9 cellular contexts compared by ENCODE assay signal in genomic region chr6:82040405-82041221, GRCh38.
A peak's percentile ranks its signal among the peaks of the same experiment; 100 is the strongest.
DNase-seq lines count a peak whose midpoint lies in the region; ATAC-seq, FAIRE-seq and TF ChIP-seq lines count a peak whose summit lies in the region.
"Had no signal": no experiment of that assay in that cellular context is flagged by ENCODE, and none has a peak within 500 bp of the region (broad histone marks: within the 10 kb centered on the region; RNA-seq: fewer than 3 reads in every experiment).

No MANE protein-coding gene starts in this region.

- no peak overlapping the region for H3K27ac ChIP-seq in CD8-positive, alpha-beta T cell (ENCODE audit: low read depth, low read length)
- H3K27ac ChIP-seq in GM12878 (ENCODE audit: control insufficient read depth, insufficient read depth) = no peak overlapping the region

- no peaks in the 10 kb centered on the region for H3K79me2 ChIP-seq in GM12878 (ENCODE audit: control insufficient read depth, insufficient read depth, low read length)

- RAD21 ChIA-PET in GM12878 (lab: Charles Lee; ENCODE audit: unreplicated experiment) = interaction anchor here (0.6 to 2.7 kb wide), 22 partner anchors 17 to 1435 kb away, joined by 3 to 15 read pairs (median 4); partner anchors contain the start of gene TENT5A

- SMC1A ChIA-PET in GM12878 (lab: Charles Lee; ENCODE audit: uncharacterized antibody, unreplicated experiment) = interaction anchor here (0.7 to 1.9 kb wide), 20 partner anchors 23 to 1827 kb away, joined by 3 to 10 read pairs (median 3); no protein-coding TSS in a partner anchor

- H3K27me3 Mint-ChIP-seq in CD8-positive, alpha-beta T cell (ENCODE audit: low read depth) = no peaks in the 10 kb centered on the region

- no peak overlapping the region for H2AFZ ChIP-seq in GM12878 (ENCODE audit: control insufficient read depth, low read depth, low read length)

- no peaks in the 10 kb centered on the region for H3K27me3 ChIP-seq in CD8-positive, alpha-beta T cell (ENCODE audit: insufficient read depth, low read length)
- no peaks in the 10 kb centered on the region for H3K27me3 ChIP-seq in GM12878 (replicated peaks in 1 of 2; ENCODE audit: control insufficient read depth in 2 of 2, insufficient read depth in 2 of 2, low read length in 1 of 2)

- no peak overlapping the region for H3K4me3 Mint-ChIP-seq in CD8-positive, alpha-beta T cell
- H3K4me3 Mint-ChIP-seq: activated B cell treated with CpG ODN at 0.5 μM for 24 hours had no signal

- TF ChIP-seq POLR2A in GM12878 (IDR thresholded peaks at IDR 0.05; ENCODE audit: low read depth, low read length) = no peak

- whole genome bisulfite sequencing in GM12878 (ENCODE audit: insufficient coverage, insufficient replicate concordance, low lambda C conversion rate, missing lambda C conversion rate) = 0% methylated on average over 4 of the region's 4 CpGs

- POLR2A ChIA-PET in CD8-positive, alpha-beta T cell (lab: Charles Lee) = no interaction called here
- POLR2A ChIA-PET in GM12878 (lab: Charles Lee) = no interaction called here

- no peaks in the 10 kb centered on the region for H3K9me3 Mint-ChIP-seq in CD8-positive, alpha-beta T cell
- H3K9me3 Mint-ChIP-seq: activated B cell treated with CpG ODN at 0.5 μM for 24 hours had no signal

- H3K9me3 ChIP-seq in CD8-positive, alpha-beta T cell (ENCODE audit: low read length) = no peaks in the 10 kb centered on the region
- no peaks in the 10 kb centered on the region for H3K9me3 ChIP-seq in GM12878 (replicated peaks; ENCODE audit: control insufficient read depth, insufficient read depth, low read length)

- H3K4me3 ChIP-seq in CD8-positive, alpha-beta T cell (ENCODE audit: low read depth, low read length) = no peak overlapping the region
- H3K4me3 ChIP-seq in GM12878 = no peak overlapping the region

- no peaks in the 10 kb centered on the region for H3K36me3 ChIP-seq in CD8-positive, alpha-beta T cell (ENCODE audit: insufficient read depth, low read length)
- no peaks in the 10 kb centered on the region for H3K36me3 ChIP-seq in GM12878 (ENCODE audit: control insufficient read depth in 2 of 2, insufficient read depth in 2 of 2, low read length in 1 of 2)

- H3K36me3 Mint-ChIP-seq in CD8-positive, alpha-beta T cell = no peaks in the 10 kb centered on the region

- no peak for DNase-seq in CD8-positive, alpha-beta T cell
- peak; percentile 54 for DNase-seq in NCI-H2171 treated with DMSO at 0.1 percent for 48 hours (lab: John Stamatoyannopoulos, UW)
- peak; percentile 7 for DNase-seq in GM12878 (ENCODE audit: low read depth, low spot score)
- DNase-seq in iris pigment epithelial cell (ENCODE audit: low read depth) = peak; percentile 59
- DNase-seq in superior temporal gyrus (ENCODE audit: extremely low spot score) = peak; percentile 84
- DNase-seq: activated B cell treated with CpG ODN at 0.5 μM for 24 hours had no signal

- H3K27ac Mint-ChIP-seq in CD8-positive, alpha-beta T cell = no peak overlapping the region
- H3K27ac Mint-ChIP-seq: activated B cell treated with CpG ODN at 0.5 μM for 24 hours had no signal

- no peaks in the 10 kb centered on the region for H3K4me1 ChIP-seq in CD8-positive, alpha-beta T cell (ENCODE audit: insufficient read depth, low read length)
- H3K4me1 ChIP-seq in GM12878 (ENCODE audit: control insufficient read depth, insufficient read depth, low read length) = no peaks in the 10 kb centered on the region

- in situ Hi-C loops in GM12878 (cut with MboI) = no loop called here

- BruUV-seq in GM12878 (replicated peaks; lab: Mats Ljungman, UMichigan) = no TSS peak

- CTCF ChIA-PET in CD8-positive, alpha-beta T cell (lab: Charles Lee) = no interaction called here
- CTCF ChIA-PET in GM12878 (lab: Yijun Ruan, JAX) = interaction anchor here (0.6 to 2.6 kb wide), 45 partner anchors 10 to 1827 kb away, joined by 3 to 22 read pairs (median 3); partner anchors contain the start of gene TENT5A

- no peak for ATAC-seq in CD8-positive, alpha-beta T cell
- ATAC-seq in GM18861 (IDR thresholded peaks at IDR 0.05; ENCODE audit: unreplicated experiment) (peak; percentile 72), HG02973 (IDR thresholded peaks at IDR 0.05; ENCODE audit: unreplicated experiment) (peak; percentile 72), GM12878 (peak; percentile 87), HG03135 (IDR thresholded peaks at IDR 0.05; ENCODE audit: unreplicated experiment) (no peak)

- peak; percentile 10 for TF ChIP-seq CTCF in CD8-positive, alpha-beta T cell (IDR thresholded peaks at IDR 0.05)
- TF ChIP-seq CTCF in GM12878 (IDR thresholded peaks at IDR 0.05 in 2 of 3, conservative IDR thresholded peaks at IDR 0.05 in 1 of 3; ENCODE audit: control insufficient read depth in 2 of 3, extremely low read depth in 1 of 3, insufficient read depth in 1 of 3, low read depth in 3 of 3, low read length in 3 of 3) = peak; percentile 73 to 85 (median 80)

- H4K20me1 ChIP-seq in GM12878 (ENCODE audit: control insufficient read depth, insufficient read depth) = no peaks in the 10 kb centered on the region

- H3K4me1 Mint-ChIP-seq in CD8-positive, alpha-beta T cell (ENCODE audit: low read depth) = no peaks in the 10 kb centered on the region
- H3K4me1 Mint-ChIP-seq: activated B cell treated with CpG ODN at 0.5 μM for 24 hours had no signal

- no peak for TF ChIP-seq EP300 in GM12878 (IDR thresholded peaks at IDR 0.05; ENCODE audit: borderline replicate concordance in 1 of 2, control insufficient read depth in 1 of 2, low read depth in 2 of 2, low read length in 2 of 2)

- H3K9ac ChIP-seq in GM12878 (ENCODE audit: control insufficient read depth, insufficient read depth, low read length) = no peak overlapping the region

- no peak overlapping the region for H3K4me2 ChIP-seq in GM12878 (ENCODE audit: control insufficient read depth, insufficient read depth)

- TF ChIP-seq RAD21 in GM12878 (IDR thresholded peaks at IDR 0.05; ENCODE audit: insufficient read depth, low read depth, low read length) = peak; percentile 74

- FAIRE-seq in GM12878 (lab: Jason Lieb, UNC) = no peak

- intact Hi-C loops in CD8-positive, alpha-beta T cell (cut with DNase I, micrococcal nuclease) = no loop called here
- intact Hi-C loops in GM12878 (cut with micrococcal nuclease; ENCODE audit: unreplicated experiment) = no loop called here

TF ChIP-seq in GM12878, 131 proteins besides CTCF, POLR2A, EP300 and RAD21:
- no peak for TF ChIP-seq SREBF2 (IDR thresholded peaks at IDR 0.05; ENCODE audit: low read length)
- TF ChIP-seq YY1 (IDR thresholded peaks at IDR 0.05; ENCODE audit: low read depth, low read length) = 0 out of 2 replicates have a peak, but pooled peaks have one; percentile 20
- TF ChIP-seq CEBPZ (IDR thresholded peaks at IDR 0.05; ENCODE audit: low read depth, low read length) = no peak
- TF ChIP-seq HCFC1 (IDR thresholded peaks at IDR 0.05; ENCODE audit: low read length) = no peak
- no peak for TF ChIP-seq KLF5 (IDR thresholded peaks at IDR 0.05; ENCODE audit: partially characterized antibody)
- peak; percentile 74 for TF ChIP-seq SMC3 (IDR thresholded peaks at IDR 0.05; ENCODE audit: borderline replicate concordance, low read length)
- no peak for TF ChIP-seq POLR2AphosphoS5 (IDR thresholded peaks at IDR 0.05; ENCODE audit: low read length)
- TF ChIP-seq JUNB (IDR thresholded peaks at IDR 0.05) = no peak
TF ChIP-seq in GM12878: peak in this region for 2.

Comparison
In these comparisons a context has a peak if more than half of its experiments do, and no peak if none do; other contexts are left out.
1. ATAC-seq: peak in GM18861 (single experiment), HG02973 (single experiment) and GM12878 (single experiment); none in CD8-positive, alpha-beta T cell (single experiment) and HG03135 (single experiment).
2. DNase-seq: peak in NCI-H2171 treated with DMSO at 0.1 percent for 48 hours (single experiment), GM12878 (single experiment), iris pigment epithelial cell (single experiment) and superior temporal gyrus (single experiment); none in CD8-positive, alpha-beta T cell (0 of 7).